In genomic region chr1:54406339-54407181, GRCh38 we compare ENCODE assay signal across 8 cellular contexts. TPM values are rescaled to one million over a fixed set of nuclear protein-coding genes. Genes with fewer than 3 reads are reported as not detected.
DNase-seq lines count a peak whose midpoint lies in the region; ATAC-seq, FAIRE-seq and TF ChIP-seq lines count a peak whose summit lies in the region.

TSS of gene SSBP3 (minus strand) at chr1:54406394.

- H3K4me1 Mint-ChIP-seq in T-helper 1 cell treated with Interleukin-12 subunit alpha and Interleukin-12 subunit beta and Interleukin-4 antibody, amounts not matched to agents 30 μg/mL and 1 μg/mL, for 36 hours (ENCODE audit: low read depth) = peaks cover 59% of the 10 kb centered on the region

- FAIRE-seq in urothelium cell line (lab: Jason Lieb, UNC) = peak; percentile 88

- H3K27ac Mint-ChIP-seq in T-helper 1 cell treated with Interleukin-12 subunit alpha and Interleukin-12 subunit beta and Interleukin-4 antibody, amounts not matched to agents 30 μg/mL and 1 μg/mL, for 36 hours = peak within 1 kb of the TSS; percentile 90

- H3K9me3 ChIP-seq in left ventricle myocardium inferior (replicated peaks) = no peaks in the 10 kb centered on the region

- peak; percentile 82 for ATAC-seq in HG02763 (IDR thresholded peaks at IDR 0.05; ENCODE audit: unreplicated experiment)

- H3K4me1 ChIP-seq in left ventricle myocardium inferior = peaks cover 69% of the 10 kb centered on the region

- H3K27me3 ChIP-seq in left ventricle myocardium inferior (ENCODE audit: low read depth) = no peaks in the 10 kb centered on the region

- TF ChIP-seq CTCF in GM12872 (IDR thresholded peaks at IDR 0.05; ENCODE audit: insufficient read depth, low read depth, low read length) (peak; percentile 26; the same call in 1 of the 3 replicates), left ventricle myocardium inferior (IDR thresholded peaks at IDR 0.05; ENCODE audit: borderline replicate concordance) (peak; percentile 38)

- no peaks in the 10 kb centered on the region for H3K9me3 Mint-ChIP-seq in T-helper 1 cell treated with Interleukin-12 subunit alpha and Interleukin-12 subunit beta and Interleukin-4 antibody, amounts not matched to agents 30 μg/mL and 1 μg/mL, for 36 hours

- H3K4me3 ChIP-seq in left ventricle myocardium inferior = peak within 1 kb of the TSS; percentile 95

- peak within 1 kb of the TSS; percentile 89 for H3K4me3 Mint-ChIP-seq in T-helper 1 cell treated with Interleukin-12 subunit alpha and Interleukin-12 subunit beta and Interleukin-4 antibody, amounts not matched to agents 30 μg/mL and 1 μg/mL, for 36 hours

- H3K36me3 ChIP-seq in left ventricle myocardium inferior = peaks cover 2% of the 10 kb centered on the region

- H3K27me3 Mint-ChIP-seq in T-helper 1 cell treated with Interleukin-12 subunit alpha and Interleukin-12 subunit beta and Interleukin-4 antibody, amounts not matched to agents 30 μg/mL and 1 μg/mL, for 36 hours (ENCODE audit: low read depth) = no peaks in the 10 kb centered on the region

- peaks cover 27% of the 10 kb centered on the region for H3K36me3 Mint-ChIP-seq in T-helper 1 cell treated with Interleukin-12 subunit alpha and Interleukin-12 subunit beta and Interleukin-4 antibody, amounts not matched to agents 30 μg/mL and 1 μg/mL, for 36 hours (ENCODE audit: low read depth)

- intact Hi-C loops in left ventricle myocardium inferior (cut with micrococcal nuclease) = loop anchor here (10.0 kb wide), 1 partner anchor 102 kb away; no protein-coding TSS in a partner anchor

- DNase-seq in NCI-H1436 treated with DMSO at 0.1 percent for 48 hours (lab: John Stamatoyannopoulos, UW) (peak; percentile 16), amniotic stem cell (lab: John Stamatoyannopoulos, UW) (peak; percentile 79), left ventricle myocardium inferior (peak; percentile 94), pulmonary artery endothelial cell (ENCODE audit: low read depth, low spot score) (peak; percentile 77), urothelium cell line (ENCODE audit: low spot score) (peak; percentile 98)

- peak within 1 kb of the TSS; percentile 93 for H3K27ac ChIP-seq in left ventricle myocardium inferior (replicated peaks)

RNA-seq across cellular contexts. Expression of gene SSBP3, which starts in this region (rescaled TPM):
- total RNA-seq in left ventricle myocardium inferior = 57.7 TPM
- 10.5 and 12.1 TPM in 2 replicates for total RNA-seq in pulmonary artery endothelial cell

Comparison
In these comparisons a context has a peak if more than half of its experiments do, and no peak if none do; other contexts are left out.
1. Peak in every context shown above with its lines: DNase-seq, ATAC-seq, H3K4me3 ChIP-seq and H3K27ac ChIP-seq.
2. DNase-seq: peak in every context shown above with its lines; median percentile 98 in urothelium cell line; 94 in left ventricle myocardium inferior; 79 in amniotic stem cell; 77 in pulmonary artery endothelial cell; 16 in NCI-H1436 treated with DMSO at 0.1 percent for 48 hours.